ENCODE assay signal across 1 cellular context in the genomic region with DNA sequence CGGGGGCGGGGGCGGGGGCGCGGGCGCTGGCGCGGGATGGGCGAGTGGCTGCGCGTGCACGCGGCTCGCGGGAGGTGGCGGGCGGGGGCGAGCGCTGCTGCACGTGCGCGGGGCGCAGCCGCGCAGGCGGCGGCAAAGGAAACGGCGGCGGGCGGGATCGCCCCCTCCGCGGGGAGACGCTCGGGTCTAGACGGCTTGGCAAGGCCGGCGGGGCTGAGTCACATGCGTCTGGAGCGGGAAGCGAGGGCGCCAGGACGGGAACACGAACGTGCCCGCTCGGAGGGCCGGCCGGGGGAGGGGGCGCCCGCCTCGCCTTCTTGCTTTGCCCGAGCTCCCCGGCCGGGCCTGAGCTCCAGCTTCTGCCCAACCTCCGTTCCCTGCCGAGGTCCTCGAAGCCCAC.
TF ChIP-seq lines count a peak whose summit lies in the region.

No MANE protein-coding gene starts in this region.

TF ChIP-seq in HepG2, 621 proteins besides CTCF, POLR2A, EP300 and RAD21:
- TF ChIP-seq, protein P1, sequence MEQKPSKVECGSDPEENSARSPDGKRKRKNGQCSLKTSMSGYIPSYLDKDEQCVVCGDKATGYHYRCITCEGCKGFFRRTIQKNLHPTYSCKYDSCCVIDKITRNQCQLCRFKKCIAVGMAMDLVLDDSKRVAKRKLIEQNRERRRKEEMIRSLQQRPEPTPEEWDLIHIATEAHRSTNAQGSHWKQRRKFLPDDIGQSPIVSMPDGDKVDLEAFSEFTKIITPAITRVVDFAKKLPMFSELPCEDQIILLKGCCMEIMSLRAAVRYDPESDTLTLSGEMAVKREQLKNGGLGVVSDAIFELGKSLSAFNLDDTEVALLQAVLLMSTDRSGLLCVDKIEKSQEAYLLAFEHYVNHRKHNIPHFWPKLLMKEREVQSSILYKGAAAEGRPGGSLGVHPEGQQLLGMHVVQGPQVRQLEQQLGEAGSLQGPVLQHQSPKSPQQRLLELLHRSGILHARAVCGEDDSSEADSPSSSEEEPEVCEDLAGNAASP (CRISPR knock-in tag; IDR thresholded peaks at IDR 0.05; ENCODE audit: borderline replicate concordance) = no peak
